In the genomic region with DNA sequence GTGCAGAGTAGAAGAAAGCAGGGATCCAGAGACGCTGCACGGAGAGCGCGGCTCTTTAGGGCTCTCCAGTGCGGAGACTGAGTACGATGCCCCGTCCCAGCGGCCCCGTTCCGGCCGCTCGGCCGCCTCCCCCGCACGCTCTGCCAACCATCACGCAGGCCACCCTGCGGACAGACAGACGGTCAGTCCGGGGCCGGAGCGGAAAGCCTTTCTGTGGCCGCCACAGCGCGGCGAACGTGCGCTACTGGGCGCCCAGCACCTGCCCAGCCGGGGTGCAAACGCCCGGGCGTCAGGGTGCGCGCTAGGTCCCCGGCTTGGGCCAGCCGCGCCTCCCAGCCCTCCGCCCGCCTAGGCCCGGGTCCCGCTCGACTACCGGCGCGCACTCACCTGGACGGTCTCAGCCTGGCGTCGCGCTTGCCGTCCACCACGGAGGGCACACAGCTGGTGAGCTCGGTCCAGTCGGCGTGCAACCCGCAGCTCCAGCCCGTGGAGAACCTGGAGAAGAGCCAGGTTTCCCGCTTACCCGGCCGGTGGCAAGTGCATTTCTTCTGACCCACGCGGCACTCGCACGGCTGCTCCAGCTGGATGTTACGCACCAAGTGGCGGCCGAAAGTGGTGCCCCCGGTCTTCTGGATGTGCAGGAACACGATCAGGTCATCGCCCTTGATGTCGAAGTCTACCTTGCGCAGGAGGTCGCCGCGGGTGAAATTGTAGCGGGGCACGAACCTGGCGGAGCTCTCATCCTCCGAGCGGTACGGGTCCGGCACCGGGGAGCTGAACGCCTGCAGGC, we compare ENCODE assay signal across 8 cellular contexts. TPM values are rescaled to one million over a fixed set of nuclear protein-coding genes. Genes with fewer than 3 reads are reported as not detected.
DNase-seq lines count a peak whose midpoint lies in the region; ATAC-seq and TF ChIP-seq lines count a peak whose summit lies in the region.

No MANE protein-coding gene starts in this region.

- peaks cover 55% of the 10 kb centered on the region for H3K27me3 Mint-ChIP-seq in nephron progenitor cell (ENCODE audit: low read depth, poor library complexity)

- H3K27me3 ChIP-seq in BE2C (peaks cover 27% of the 10 kb centered on the region), MG63 (no peaks in the 10 kb centered on the region), endocrine pancreas (ENCODE audit: control insufficient read depth, insufficient read depth, low read length) (no peaks in the 10 kb centered on the region)

- H3K36me3 Mint-ChIP-seq in nephron progenitor cell (ENCODE audit: low read depth), result peaks cover 6% of the 10 kb centered on the region

- no peaks in the 10 kb centered on the region for H3K4me1 ChIP-seq in BE2C
- no peaks in the 10 kb centered on the region for H3K4me1 ChIP-seq in endocrine pancreas (ENCODE audit: control insufficient read depth, insufficient read depth, low read length)

- no peak for TF ChIP-seq CTCF in BE2C (IDR thresholded peaks at IDR 0.05; ENCODE audit: low read depth, low read length)
- TF ChIP-seq CTCF in nephron progenitor cell (IDR thresholded peaks at IDR 0.05), result no peak

- H3K4me3 ChIP-seq in BE2C (ENCODE audit: low read depth, low read length) (peak overlapping the region; percentile 43), MG63 (peak overlapping the region; percentile 38), endocrine pancreas (ENCODE audit: control insufficient read depth, insufficient read depth, low read length) (peak overlapping the region; percentile 26)

- H3K9me3 ChIP-seq in BE2C (no peaks in the 10 kb centered on the region), MG63 (no peaks in the 10 kb centered on the region), endocrine pancreas (ENCODE audit: control insufficient read depth, low read length) (no peaks in the 10 kb centered on the region)

- no peak overlapping the region for H3K27ac Mint-ChIP-seq in nephron progenitor cell

- DNase-seq in BE2C (no peak), MG63 (no peak), nephron progenitor cell (peak; percentile 58), HUDEP-2 (lab: John Stamatoyannopoulos, UW; ENCODE audit: unreplicated experiment in 76 of 76) (no peak), NOMO-1 treated with dmso at 0.1 percent for 144 hours (lab: John Stamatoyannopoulos, UW; ENCODE audit: unreplicated experiment) (no peak)
- no peak for DNase-seq in activated CD4-positive, CD25-positive, alpha-beta regulatory T cell treated with anti-CD3 and anti-CD28 coated beads, Interleukin-2, amount 50 U/mL, for 72 hours

- no peaks in the 10 kb centered on the region for H3K9me3 Mint-ChIP-seq in nephron progenitor cell

- H3K36me3 ChIP-seq in BE2C (no peaks in the 10 kb centered on the region), MG63 (no peaks in the 10 kb centered on the region), endocrine pancreas (ENCODE audit: control insufficient read depth, insufficient read depth, low read length) (no peaks in the 10 kb centered on the region)

- H3K4me1 Mint-ChIP-seq in nephron progenitor cell, result peaks cover 60% of the 10 kb centered on the region

- peak overlapping the region; percentile 26 for H3K9ac ChIP-seq in endocrine pancreas (ENCODE audit: control insufficient read depth, insufficient read depth, low read length)

- H3K4me3 Mint-ChIP-seq in nephron progenitor cell, result peak overlapping the region; percentile 89

- ATAC-seq in HG02870 (IDR thresholded peaks at IDR 0.05; ENCODE audit: unreplicated experiment), result no peak

RNA-seq across cellular contexts. Expression of gene HS6ST2, which starts 1.8 kb away (rescaled TPM):
- 9.7 TPM for polyA plus RNA-seq in BE2C (2012; ENCODE audit: insufficient read depth, insufficient read length, low read depth)
- 1.3 and 5.5 TPM in 2 replicates for total RNA-seq in MG63 (2014; rRNA removed; shearing (Covaris generic); ENCODE audit: low replicate concordance)
